7 cellular contexts compared by ENCODE assay signal in genomic region chr6:27866370-27867050, GRCh38. TPM values are rescaled to one million over a fixed set of nuclear protein-coding genes. Genes with fewer than 3 reads are reported as not detected.
A peak's percentile ranks its signal among the peaks of the same experiment; 100 is the strongest.
DNase-seq lines count a peak whose midpoint lies in the region; FAIRE-seq and TF ChIP-seq lines count a peak whose summit lies in the region.

No MANE protein-coding gene starts in this region.

- FAIRE-seq in HTR-8/SVneo (lab: Jason Lieb, UNC) = no peak
- no peak for FAIRE-seq in small intestine (lab: Jason Lieb, UNC)

- peak overlapping the region; percentile 32 to 90 for H3K27ac ChIP-seq in small intestine (ENCODE audit: low read depth in 1 of 2, low read length in 1 of 2)

- in situ Hi-C loops in GM13976 (cut with MboI; ENCODE audit: low sequenced_read_pairs, unreplicated experiment) = no loop called here
- in situ Hi-C loops in astrocyte of the cerebellum (cut with HindIII; ENCODE audit: low sequenced_read_pairs) = loop anchor here (5.0 kb wide), 1 partner anchor 44 kb away; a partner anchor contains a TSS
- in situ Hi-C loops in ACHN (cut with HindIII; ENCODE audit: low pct_ligation_motif_present, low pct_unique_long_range_greater_than_20kb, low sequenced_read_pairs) = no loop called here

- H3K36me3 ChIP-seq in small intestine (ENCODE audit: control insufficient read depth in 2 of 2, insufficient read depth in 2 of 2, low read length in 2 of 2) = no peaks in the 10 kb centered on the region

- DNase-seq in GM13976 (ENCODE audit: low spot score) (peak; percentile 69), HTR-8/SVneo (ENCODE audit: insufficient read length, low spot score) (peak; percentile 36), RPMI7951 (ENCODE audit: low read depth) (peak; percentile 88), astrocyte of the cerebellum (ENCODE audit: low read depth) (no peak), small intestine (peak; percentile 73), ACHN (no peak)

- WGBS in small intestine, 3 donors = 1% methylated on average over 27 of the region's 27 CpGs

- H3K27me3 ChIP-seq in small intestine (ENCODE audit: control insufficient read depth in 2 of 2, insufficient read depth in 2 of 2, low read length in 2 of 2) = no peaks in the 10 kb centered on the region

- TF ChIP-seq CTCF in GM13976 (IDR thresholded peaks at IDR 0.05; ENCODE audit: borderline replicate concordance, control extremely low read depth, extremely low read depth, insufficient read depth, missing control alignments) (no peak), astrocyte of the cerebellum (IDR thresholded peaks at IDR 0.05; ENCODE audit: low read depth, low read length, missing control alignments) (no peak)

- H3K4me3 ChIP-seq in astrocyte of the cerebellum (ENCODE audit: low read depth, low read length) = peak overlapping the region; percentile 57
- peak overlapping the region; percentile 78 for H3K4me3 ChIP-seq in iPS-11a (ENCODE audit: low read depth, low read length)
- H3K4me3 ChIP-seq in small intestine (ENCODE audit: low read depth in 1 of 2, low read length in 2 of 2) = peak overlapping the region; percentile 40 to 48

- no peaks in the 10 kb centered on the region for H3K9me3 ChIP-seq in small intestine (ENCODE audit: control insufficient read depth, low read depth)

- peaks cover 0 to 3% of the 10 kb centered on the region in 2 donors for H3K4me1 ChIP-seq in small intestine (ENCODE audit: control insufficient read depth in 2 of 2, insufficient read depth in 1 of 2, low read depth in 1 of 2, low read length in 1 of 2)

RNA-seq across cellular contexts. Expression of gene OR2B2, which starts 45.7 kb away (rescaled TPM):
- total RNA-seq in RPMI7951 (2014; rRNA removed; shearing (Covaris generic)) = not detected in 2 replicates
- polyA plus RNA-seq in small intestine = not detected

Comparison
In these comparisons a context has a peak if more than half of its experiments do, and no peak if none do; other contexts are left out.
1. DNase-seq: peak in GM13976 (single experiment), HTR-8/SVneo (single experiment), RPMI7951 (single experiment) and small intestine (single experiment); none in astrocyte of the cerebellum (single experiment) and ACHN (single experiment).
2. Peak in every context shown above with its lines, with median percentiles within 50 percentile points of each other: H3K4me3 ChIP-seq.